In genomic region chr17:226108-226772, GRCh38 we compare ENCODE assay signal across 18 cellular contexts. TPM values are rescaled to one million over a fixed set of nuclear protein-coding genes. Genes with fewer than 3 reads are reported as not detected.
DNase-seq lines count a peak whose midpoint lies in the region; ATAC-seq, FAIRE-seq and TF ChIP-seq lines count a peak whose summit lies in the region.
"Had no signal": no experiment of that assay in that cellular context is flagged by ENCODE, and none has a peak within 500 bp of the region (broad histone marks: within the 10 kb centered on the region; RNA-seq: fewer than 3 reads in every experiment).

No MANE protein-coding gene starts in this region.

- H3K4me3 ChIP-seq in left ventricle myocardium inferior (no peak overlapping the region), H1 (ENCODE audit: extremely low read depth in 1 of 4, insufficient read depth in 2 of 4, low read depth in 3 of 4, low read length in 4 of 4) (no peak overlapping the region)
- H3K4me3 ChIP-seq: A549, GM12878 had no signal

- no peaks in the 10 kb centered on the region for H3K23me2 ChIP-seq in H1 (ENCODE audit: low read depth, low read length)

- CTCF ChIA-PET in H1 (lab: Charles Lee; ENCODE audit: partially characterized antibody), result interaction anchor here (0.7 to 1.2 kb wide), 2 partner anchors 34 to 474 kb away, joined by 3 to 4 read pairs; no protein-coding TSS in a partner anchor
- CTCF ChIA-PET in Calu3 (lab: Charles Lee), result no interaction called here

- no peaks in the 10 kb centered on the region for H3K79me2 ChIP-seq in H1 (ENCODE audit: control insufficient read depth in 1 of 2, insufficient read depth in 2 of 2, low read length in 2 of 2)

- H3K14ac ChIP-seq in H1 (ENCODE audit: insufficient read length), result no peak overlapping the region

- H2BK5ac ChIP-seq in H1 (ENCODE audit: low read depth, low read length), result no peak overlapping the region

- H3K4me1 ChIP-seq in left ventricle myocardium inferior (peaks cover 29% of the 10 kb centered on the region), H1 (replicated peaks in 1 of 4; ENCODE audit: control insufficient read depth in 3 of 4, insufficient read depth in 4 of 4, low read length in 3 of 4) (peaks cover 0 to 13% (median 0%) of the 10 kb centered on the region in 4 experiments; a peak in 2 of 7 replicates)
- H3K4me1 ChIP-seq: A549 had no signal

- intact Hi-C loops in left ventricle myocardium inferior (cut with micrococcal nuclease), result no loop called here
- intact Hi-C loops in Right ventricle myocardium superior (cut with DNase I), result no loop called here
- intact Hi-C loops in sciatic nerve (cut with DNase I), result no loop called here
- intact Hi-C loops in Calu3 (cut with micrococcal nuclease; ENCODE audit: unreplicated experiment), result no loop called here

- H3K23ac ChIP-seq in H1 (ENCODE audit: insufficient read length), result no peak overlapping the region

- H3K27me3 Mint-ChIP-seq in Calu3 (ENCODE audit: unreplicated experiment), result no peaks in the 10 kb centered on the region

- no peak overlapping the region for H3K56ac ChIP-seq in H1 (replicated peaks; ENCODE audit: insufficient read length, low read depth, low read length)

- no peaks in the 10 kb centered on the region for H3K9me3 Mint-ChIP-seq in Calu3 (ENCODE audit: low read depth, unreplicated experiment)

- no peak for TF ChIP-seq RAD21 in H1 (IDR thresholded peaks at IDR 0.05 in 1 of 2, conservative IDR thresholded peaks at IDR 0.05 in 1 of 2; ENCODE audit: low read depth in 2 of 2, low read length in 2 of 2)

- TF ChIP-seq EP300 in H1 (IDR thresholded peaks at IDR 0.05; ENCODE audit: borderline replicate concordance in 1 of 2, low read depth in 2 of 2, low read length in 2 of 2), result no peak

- no peak overlapping the region for H3K9ac ChIP-seq in H1 (replicated peaks in 1 of 4; ENCODE audit: extremely low read depth in 1 of 4, low read depth in 3 of 4, low read length in 3 of 4)

- POLR2A ChIA-PET in H1 (lab: Charles Lee; ENCODE audit: partially characterized antibody), result no interaction called here

- H4K20me1 ChIP-seq in H1 (replicated peaks in 1 of 2; ENCODE audit: control insufficient read depth in 1 of 2, insufficient read depth in 2 of 2, low read length in 2 of 2), result no peaks in the 10 kb centered on the region

- DNase-seq in left ventricle myocardium inferior (peak; percentile 5), Right ventricle myocardium superior (no peak), H1 (ENCODE audit: low read depth in 1 of 2, low spot score in 2 of 2) (no peak), sciatic nerve (ENCODE audit: low spot score) (peak; percentile 27), KBM-7 (no peak), T1000 (lab: John Stamatoyannopoulos, UW) (no peak), Calu3 (no peak)
- DNase-seq: DMS 273 treated with DMSO at 0.1 percent for 48 hours, GDM1, GOT3, KG1, NCI-H1436 treated with DMSO at 0.1 percent for 48 hours, NCI-H2081, NCI-H82, PC-3 had no signal

- no TSS peak for BruUV-seq in Calu3 (replicated peaks; lab: Mats Ljungman, UMichigan)

- H3K36me3 ChIP-seq in left ventricle myocardium inferior (no peaks in the 10 kb centered on the region), H1 (ENCODE audit: control insufficient read depth in 2 of 4, insufficient read depth in 4 of 4, low read length in 3 of 4) (no peaks in the 10 kb centered on the region)

- no peak overlapping the region for H2AK5ac ChIP-seq in H1 (ENCODE audit: low read depth, low read length)

- WGBS in H1 (ENCODE audit: extremely low coverage in 1 of 2, insufficient coverage in 1 of 2, insufficient read length in 1 of 2, insufficient replicate concordance in 2 of 2, low coverage in 1 of 2, low lambda C conversion rate in 2 of 2, missing lambda C conversion rate in 1 of 2), 2 experiments, result 88% methylated on average over 16 of the region's 16 CpGs; no CpG with 5 or more reads in 1 of the 2 experiments

- H3K27ac Mint-ChIP-seq in Calu3 (ENCODE audit: unreplicated experiment), result no peak overlapping the region

- H3K27ac ChIP-seq in left ventricle myocardium inferior (replicated peaks), result no peak overlapping the region
- H3K27ac ChIP-seq in H1 (ENCODE audit: low read depth, low read length), result no peak overlapping the region
- H3K27ac ChIP-seq: A549 had no signal

- H3K9me3 ChIP-seq in left ventricle myocardium inferior (replicated peaks) (no peaks in the 10 kb centered on the region), H1 (ENCODE audit: insufficient read depth in 2 of 2, low read depth in 1 of 2, low read length in 1 of 2) (no peaks in the 10 kb centered on the region)
- H3K9me3 ChIP-seq: A549 had no signal

- no peak overlapping the region for H2BK120ac ChIP-seq in H1 (replicated peaks; ENCODE audit: low read depth, low read length)

- H2BK15ac ChIP-seq in H1 (ENCODE audit: low read length), result 0 out of 2 replicates have a peak overlapping the region, but pooled peaks have one; percentile 29

- no peak overlapping the region for H2BK12ac ChIP-seq in H1 (ENCODE audit: low read depth, low read length)

- no peaks in the 10 kb centered on the region for H3K36me3 Mint-ChIP-seq in Calu3 (ENCODE audit: insufficient read depth, unreplicated experiment)

- FAIRE-seq in H1 (lab: Jason Lieb, UNC), result no peak
- FAIRE-seq: A549, GM12878, GM18507 had no signal

- H3K4me3 Mint-ChIP-seq in Calu3 (ENCODE audit: low read depth, unreplicated experiment), result no peak overlapping the region

- peak overlapping the region; percentile 4; the same call in 1 of the 2 replicates for H4K8ac ChIP-seq in H1 (ENCODE audit: extremely low read depth, insufficient read depth, low read length)

- H3K4me1 Mint-ChIP-seq in Calu3 (ENCODE audit: low read depth, unreplicated experiment), result no peaks in the 10 kb centered on the region

- no peak overlapping the region for H2BK20ac ChIP-seq in H1 (ENCODE audit: low read length)

- no peak overlapping the region for H4K5ac ChIP-seq in H1 (ENCODE audit: insufficient read length, low read depth, low read length)

- no peak overlapping the region for H4K91ac ChIP-seq in H1 (replicated peaks; ENCODE audit: insufficient read length, low read length)

- no peak overlapping the region for H3K18ac ChIP-seq in H1 (ENCODE audit: extremely low read depth, low read length)

- H3K4ac ChIP-seq in H1 (replicated peaks; ENCODE audit: insufficient read length, low read depth, low read length), result no peak overlapping the region

- no peak overlapping the region for H2AFZ ChIP-seq in H1 (ENCODE audit: low read length)

- TF ChIP-seq CTCF in left ventricle myocardium inferior (IDR thresholded peaks at IDR 0.05; ENCODE audit: borderline replicate concordance), result no peak
- TF ChIP-seq CTCF in H1 (IDR thresholded peaks at IDR 0.05; ENCODE audit: control extremely low read depth in 1 of 3, insufficient read depth in 1 of 3, low read depth in 1 of 3, low read length in 3 of 3), result no peak
- TF ChIP-seq CTCF in Calu3 (IDR thresholded peaks at IDR 0.05; ENCODE audit: unreplicated experiment), result no peak

- ATAC-seq in Right ventricle myocardium superior (ENCODE audit: poor library complexity) (no peak), sciatic nerve (no peak)
- ATAC-seq: GM12878, PC-3 had no signal

- in situ Hi-C loops in KBM-7 (cut with MboI; ENCODE audit: low pct_unique_long_range_greater_than_20kb, low sequenced_read_pairs), result no loop called here

- peaks cover 14% of the 10 kb centered on the region for H3K27me3 ChIP-seq in left ventricle myocardium inferior (ENCODE audit: low read depth)
- H3K27me3 ChIP-seq in H1 (replicated peaks in 1 of 4; ENCODE audit: control insufficient read depth in 3 of 4, extremely low read depth in 1 of 4, insufficient read depth in 3 of 4, low read length in 3 of 4), result no peaks in the 10 kb centered on the region

- TF ChIP-seq POLR2A in H1 (IDR thresholded peaks at IDR 0.05; ENCODE audit: control extremely low read depth in 1 of 2, low read depth in 2 of 2, low read length in 2 of 2), result no peak

- H3K79me1 ChIP-seq in H1 (ENCODE audit: low read depth, low read length), result no peaks in the 10 kb centered on the region

- no peak overlapping the region for H3K4me2 ChIP-seq in H1 (ENCODE audit: insufficient read depth in 1 of 2, low read depth in 2 of 2, low read length in 2 of 2)
- H3K4me2 ChIP-seq: A549 had no signal

TF ChIP-seq in H1, 55 proteins besides CTCF, POLR2A, EP300 and RAD21:
- TF ChIP-seq NRF1 (IDR thresholded peaks at IDR 0.05; ENCODE audit: low read depth, low read length) (no peak), PHF8 (conservative IDR thresholded peaks at IDR 0.05; ENCODE audit: low read depth, low read length) (no peak), CBX8 (IDR thresholded peaks at IDR 0.05; ENCODE audit: borderline replicate concordance, low read depth, low read length) (no peak), JUN (IDR thresholded peaks at IDR 0.05; ENCODE audit: low read depth, low read length) (no peak), SP4 (IDR thresholded peaks at IDR 0.05; ENCODE audit: low read length) (no peak), TEAD4 (IDR thresholded peaks at IDR 0.05; ENCODE audit: low read depth, low read length) (no peak), CEBPB (IDR thresholded peaks at IDR 0.05; ENCODE audit: low read depth, low read length) (no peak), HDAC6 (IDR thresholded peaks at IDR 0.05; ENCODE audit: low read depth, low read length) (no peak), SIN3A (conservative IDR thresholded peaks at IDR 0.05 in 1 of 2, IDR thresholded peaks at IDR 0.05 in 1 of 2; ENCODE audit: low read depth in 1 of 2, low read length in 2 of 2) (no peak)

RNA-seq across cellular contexts. Expression of gene DOC2B, which starts 44.8 kb away (rescaled TPM):
- total RNA-seq in left ventricle myocardium inferior, result 2.7 TPM
- 3.4 TPM for total RNA-seq in Right ventricle myocardium superior
- total RNA-seq in H1 (2021; fragmentation: NEBNext Ultra II Directional; extraction: Animal tissue kit (Norgen Biotek cat#: 25700)), result 3.3 and 4.0 TPM in 2 replicates
- 1.3 and 1.8 TPM in 2 replicates for polyA plus RNA-seq in H1 (2011; rRNA removed)
- 2.2 TPM for polyA plus RNA-seq in H1 (2011; cell fraction: cytosol; rRNA removed)
- polyA plus RNA-seq in H1 (2011; cell fraction: nucleus; rRNA removed), result 2.5 TPM
- 1.0 to 1.7 TPM (median 1.5 TPM) in 4 replicates for polyA plus RNA-seq in H1 (2012, experiment 1 of 2)
- polyA plus RNA-seq in H1 (2012, experiment 2 of 2), result 1.3 TPM
- 1.3 TPM for polyA plus RNA-seq in H1 (2013, experiment 1 of 2)
- 1.1 TPM for polyA plus RNA-seq in H1 (2013, experiment 2 of 2)
- 1.9 and 3.6 TPM in 2 replicates for polyA minus RNA-seq in H1 (2011; rRNA and poly(A)+ RNA removed)
- 2.5 TPM for polyA minus RNA-seq in H1 (2011; cell fraction: cytosol; rRNA and poly(A)+ RNA removed)
- 3.1 TPM for polyA minus RNA-seq in H1 (2011; cell fraction: nucleus; rRNA and poly(A)+ RNA removed)
- total RNA-seq in sciatic nerve, result 27.2 TPM
- total RNA-seq in Calu3 (2022), result 0.24 TPM in 1 of 2 replicates, not detected in the other
- total RNA-seq: GM12878 had no signal
- polyA plus RNA-seq: GM12878 had no signal

Comparison
In these comparisons a context has a peak if more than half of its experiments do, and no peak if none do; other contexts are left out.
1. DNase-seq: peak in left ventricle myocardium inferior (single experiment) and sciatic nerve (single experiment); none in Right ventricle myocardium superior (single experiment), H1 (0 of 2), KBM-7 (single experiment), T1000 (single experiment) and Calu3 (single experiment).